ENCODE assay signal across 8 cellular contexts in the genomic region with DNA sequence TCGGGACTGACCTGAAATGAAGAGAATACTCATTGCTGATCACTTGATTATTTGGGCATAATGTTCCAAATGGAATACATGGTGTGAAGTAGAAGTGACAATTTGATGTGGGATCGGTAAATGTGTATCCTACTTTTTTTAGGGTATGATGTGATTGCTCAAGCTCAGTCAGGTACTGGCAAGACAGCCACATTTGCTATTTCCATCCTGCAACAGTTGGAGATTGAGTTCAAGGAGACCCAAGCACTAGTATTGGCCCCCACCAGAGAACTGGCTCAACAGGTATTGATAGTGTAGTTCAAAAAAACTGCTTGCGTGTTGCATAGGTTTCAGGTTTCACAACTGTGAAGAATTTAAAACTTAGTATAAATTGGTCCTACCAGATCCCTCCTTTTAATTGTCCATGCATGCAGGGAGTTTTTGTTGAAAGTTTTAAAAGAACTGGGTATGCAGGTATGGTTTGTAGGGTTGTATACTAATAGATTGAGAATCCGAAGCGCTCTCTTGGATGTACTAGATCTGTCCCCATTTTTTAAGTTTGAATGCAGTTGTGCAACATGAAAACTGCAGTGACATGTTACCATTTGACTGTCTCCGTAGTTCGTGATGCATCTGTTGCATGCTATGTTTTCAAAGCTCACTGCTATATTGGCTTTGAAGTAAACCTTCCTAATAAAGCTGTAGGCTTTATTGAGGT. TPM values are rescaled to one million over a fixed set of nuclear protein-coding genes. Genes with fewer than 3 reads are reported as not detected.
DNase-seq lines count a peak whose midpoint lies in the region; ATAC-seq and TF ChIP-seq lines count a peak whose summit lies in the region.

No MANE protein-coding gene starts in this region.

- DNase-seq in activated CD4-positive, alpha-beta T cell treated with anti-CD3 and anti-CD28 coated beads for 36 hours, result no peak
- DNase-seq in activated CD4-positive, alpha-beta T cell treated with anti-CD3 and anti-CD28 coated beads for 1 hour, result no peak
- no peak for DNase-seq in activated CD4-positive, alpha-beta memory T cell treated with anti-CD3 and anti-CD28 coated beads for 36 hours
- no peak for DNase-seq in suprapubic skin (ENCODE audit: low spot score in 2 of 2)
- DNase-seq in Ammon's horn (ENCODE audit: low spot score), result no peak
- no peak for DNase-seq in H4 (ENCODE audit: low spot score)
- no peak for DNase-seq in A172 (ENCODE audit: low spot score)

- peak overlapping the region; percentile 92 for H3K4me3 ChIP-seq in iPS-18a (ENCODE audit: low read length)
- peak overlapping the region; percentile 74 for H3K4me3 ChIP-seq in suprapubic skin

- H3K4me3 Mint-ChIP-seq in activated CD4-positive, alpha-beta T cell treated with anti-CD3 and anti-CD28 coated beads for 36 hours, result peak overlapping the region; percentile 100
- peak overlapping the region; percentile 97 for H3K4me3 Mint-ChIP-seq in activated CD4-positive, alpha-beta memory T cell treated with anti-CD3 and anti-CD28 coated beads for 36 hours

- H3K27me3 Mint-ChIP-seq in activated CD4-positive, alpha-beta T cell treated with anti-CD3 and anti-CD28 coated beads for 36 hours, result no peaks in the 10 kb centered on the region
- no peaks in the 10 kb centered on the region for H3K27me3 Mint-ChIP-seq in activated CD4-positive, alpha-beta memory T cell treated with anti-CD3 and anti-CD28 coated beads for 36 hours

- H3K9me3 Mint-ChIP-seq in activated CD4-positive, alpha-beta T cell treated with anti-CD3 and anti-CD28 coated beads for 36 hours (ENCODE audit: low read depth), result no peaks in the 10 kb centered on the region
- no peaks in the 10 kb centered on the region for H3K9me3 Mint-ChIP-seq in activated CD4-positive, alpha-beta memory T cell treated with anti-CD3 and anti-CD28 coated beads for 36 hours

- 14% methylated on average over 7 of the region's 7 CpGs for WGBS in suprapubic skin

- H3K27ac ChIP-seq in iPS-18a (ENCODE audit: low read length) (no peak overlapping the region), suprapubic skin (no peak overlapping the region)

- no peaks in the 10 kb centered on the region for H3K9me3 ChIP-seq in iPS-18a (ENCODE audit: control insufficient read depth, low read depth, low read length)
- H3K9me3 ChIP-seq in suprapubic skin, result no peaks in the 10 kb centered on the region

- peak overlapping the region; percentile 100 for H3K9ac ChIP-seq in iPS-18a (ENCODE audit: low read length)

- H3K27me3 ChIP-seq in iPS-18a (ENCODE audit: control insufficient read depth, insufficient read depth, low read length), result no peaks in the 10 kb centered on the region
- no peaks in the 10 kb centered on the region for H3K27me3 ChIP-seq in suprapubic skin

- ATAC-seq in activated CD4-positive, alpha-beta T cell treated with anti-CD3 and anti-CD28 coated beads for 36 hours, result no peak

- H3K36me3 ChIP-seq in iPS-18a (ENCODE audit: control insufficient read depth, low read depth, low read length) (peaks cover 62% of the 10 kb centered on the region), suprapubic skin (peaks cover 52% of the 10 kb centered on the region)

- peak overlapping the region; percentile 100 for H3K27ac Mint-ChIP-seq in activated CD4-positive, alpha-beta T cell treated with anti-CD3 and anti-CD28 coated beads for 36 hours
- peak overlapping the region; percentile 99 for H3K27ac Mint-ChIP-seq in activated CD4-positive, alpha-beta memory T cell treated with anti-CD3 and anti-CD28 coated beads for 36 hours

- TF ChIP-seq EP300 in suprapubic skin (IDR thresholded peaks at IDR 0.05), result no peak

- peaks cover 62% of the 10 kb centered on the region for H3K36me3 Mint-ChIP-seq in activated CD4-positive, alpha-beta T cell treated with anti-CD3 and anti-CD28 coated beads for 36 hours (ENCODE audit: low read depth)
- H3K36me3 Mint-ChIP-seq in activated CD4-positive, alpha-beta memory T cell treated with anti-CD3 and anti-CD28 coated beads for 36 hours, result peaks cover 67% of the 10 kb centered on the region

- H3K4me1 ChIP-seq in iPS-18a (ENCODE audit: control insufficient read depth, low read depth, low read length) (peaks cover 4% of the 10 kb centered on the region), suprapubic skin (peaks cover 48% of the 10 kb centered on the region)

- CTCF ChIA-PET in activated CD4-positive, alpha-beta T cell treated with anti-CD3 and anti-CD28 coated beads for 36 hours (lab: Charles Lee), result interaction anchor here (0.6 to 1.7 kb wide), 5 partner anchors 20 to 461 kb away, joined by 3 to 6 read pairs (median 3); no protein-coding TSS in a partner anchor
- CTCF ChIA-PET in activated CD4-positive, alpha-beta memory T cell treated with anti-CD3 and anti-CD28 coated beads for 36 hours (lab: Charles Lee), result interaction anchor here (0.8 to 2.2 kb wide), 2 partner anchors 168 to 171 kb away, joined by 3 to 10 read pairs; no protein-coding TSS in a partner anchor

- H3K4me1 Mint-ChIP-seq in activated CD4-positive, alpha-beta T cell treated with anti-CD3 and anti-CD28 coated beads for 36 hours, result peaks cover 43% of the 10 kb centered on the region
- H3K4me1 Mint-ChIP-seq in activated CD4-positive, alpha-beta memory T cell treated with anti-CD3 and anti-CD28 coated beads for 36 hours (ENCODE audit: low read depth), result peaks cover 48% of the 10 kb centered on the region

- TF ChIP-seq POLR2A in suprapubic skin (IDR thresholded peaks at IDR 0.05), result no peak

- POLR2A ChIA-PET in activated CD4-positive, alpha-beta T cell treated with anti-CD3 and anti-CD28 coated beads for 36 hours (lab: Charles Lee), result interaction anchor here (0.6 to 3.7 kb wide), 8 partner anchors 12 to 250 kb away, joined by 3 to 36 read pairs (median 5); a partner anchor contains a TSS
- POLR2A ChIA-PET in activated CD4-positive, alpha-beta memory T cell treated with anti-CD3 and anti-CD28 coated beads for 36 hours (lab: Charles Lee), result interaction anchor here (0.8 to 4.6 kb wide), 20 partner anchors 12 to 853 kb away, joined by 3 to 87 read pairs (median 8); a partner anchor contains a TSS

- intact Hi-C loops in activated CD4-positive, alpha-beta T cell treated with anti-CD3 and anti-CD28 coated beads for 36 hours (cut with DNase I, micrococcal nuclease), result loop anchor here (5.0 kb wide), 4 partner anchors 37 to 242 kb away; no protein-coding TSS in a partner anchor
- intact Hi-C loops in activated CD4-positive, alpha-beta memory T cell treated with anti-CD3 and anti-CD28 coated beads for 36 hours (cut with micrococcal nuclease), result loop anchor here (1.0 to 5.0 kb wide), 4 partner anchors 37 to 242 kb away; a partner anchor contains a TSS

- no peak for TF ChIP-seq CTCF in suprapubic skin (IDR thresholded peaks at IDR 0.05)

RNA-seq across cellular contexts. Expression of a gene that starts 1.6 kb away (rescaled TPM):
- total RNA-seq in activated CD4-positive, alpha-beta T cell treated with anti-CD3 and anti-CD28 coated beads for 36 hours, result 100 to 1,000 TPM; 291 to 390 TPM
- 100 to 1,000 TPM; 390 to 393 TPM for total RNA-seq in activated CD4-positive, alpha-beta memory T cell treated with anti-CD3 and anti-CD28 coated beads for 36 hours
- total RNA-seq in suprapubic skin, result 100 to 1,000 TPM; 209 to 410 (median 291) TPM
- total RNA-seq in H4 (2014; rRNA removed; shearing (Covaris generic)), result 416 and 440 TPM in 2 replicates
- 384 and 473 TPM in 2 replicates for total RNA-seq in A172 (2014; rRNA removed; shearing (Covaris generic))

RNA-seq across cellular contexts. Expression of a gene that starts 21.3 kb away (rescaled TPM):
- total RNA-seq in activated CD4-positive, alpha-beta T cell treated with anti-CD3 and anti-CD28 coated beads for 36 hours, result 100 to 1,000 TPM; 128 to 130 TPM
- total RNA-seq in activated CD4-positive, alpha-beta memory T cell treated with anti-CD3 and anti-CD28 coated beads for 36 hours, result 100 to 1,000 TPM; 118 to 127 TPM
- 10 to 100 TPM in 3 of 4 donors, 1 to 10 TPM in 1; 9.6 to 22.3 (median 15.8) TPM for total RNA-seq in suprapubic skin
- 131 and 150 TPM in 2 replicates for total RNA-seq in H4 (2014; rRNA removed; shearing (Covaris generic))
- total RNA-seq in A172 (2014; rRNA removed; shearing (Covaris generic)), result 141 and 172 TPM in 2 replicates

RNA-seq across cellular contexts. Expression of a gene that starts 57.5 kb away (rescaled TPM):
- total RNA-seq in activated CD4-positive, alpha-beta T cell treated with anti-CD3 and anti-CD28 coated beads for 36 hours, result not detected
- not detected for total RNA-seq in activated CD4-positive, alpha-beta memory T cell treated with anti-CD3 and anti-CD28 coated beads for 36 hours
- total RNA-seq in suprapubic skin, result 10 to 100 TPM; 10.7 to 21.6 (median 19.7) TPM
- total RNA-seq in H4 (2014; rRNA removed; shearing (Covaris generic)), result not detected in 2 replicates
- total RNA-seq in A172 (2014; rRNA removed; shearing (Covaris generic)), result not detected in 2 replicates

Comparison
In these comparisons a context has a peak if more than half of its experiments do, and no peak if none do; other contexts are left out.
1. RNA of a gene that starts 57.5 kb away (total RNA-seq): 10.7 to 21.6 TPM in suprapubic skin; not detected in activated CD4-positive, alpha-beta memory T cell treated with anti-CD3 and anti-CD28 coated beads for 36 hours, not detected in activated CD4-positive, alpha-beta T cell treated with anti-CD3 and anti-CD28 coated beads for 36 hours, not detected in H4 and not detected in A172; every median in the first group is over 10 times any median in the second.